In genomic region chr9:125646222-125647100, GRCh38 we compare ENCODE assay signal across 8 cellular contexts.
DNase-seq lines count a peak whose midpoint lies in the region; ATAC-seq and TF ChIP-seq lines count a peak whose summit lies in the region.

No MANE protein-coding gene starts in this region.

- H3K27ac ChIP-seq in brain microvascular endothelial cell = peak overlapping the region; percentile 40

- no peak for ATAC-seq in GM18909 (IDR thresholded peaks at IDR 0.05; ENCODE audit: poor library complexity, unreplicated experiment)

- H3K4me3 ChIP-seq in GM12864 (ENCODE audit: low read depth, low read length) (peak overlapping the region; percentile 20; the same call in 1 of the 2 replicates), brain microvascular endothelial cell (ENCODE audit: low read depth, low read length) (no peak overlapping the region)

- H3K27me3 ChIP-seq in brain microvascular endothelial cell (replicated peaks) = no peaks in the 10 kb centered on the region

- H3K27ac Mint-ChIP-seq in IgD-negative memory B cell = peak overlapping the region; percentile 88 to 97 (median 91)
- H3K27ac Mint-ChIP-seq in neural crest cell (ENCODE audit: unreplicated experiment) = peak overlapping the region; percentile 22

- no peak for DNase-seq in GM12864 (ENCODE audit: low read depth)
- DNase-seq in brain microvascular endothelial cell = no peak
- no peak for DNase-seq in neural crest cell (ENCODE audit: low read depth, low spot score)
- DNase-seq in HuH-7.5 (ENCODE audit: low spot score) = no peak
- DNase-seq in NCI-H1092 treated with DMSO at 0.1 percent for 48 hours (lab: John Stamatoyannopoulos, UW) = no peak
- DNase-seq in hippocampal formation (lab: John Stamatoyannopoulos, UW) = no peak

- in situ Hi-C loops in brain microvascular endothelial cell (cut with HindIII; ENCODE audit: low pct_ligation_motif_present, low sequenced_read_pairs) = no loop called here

- H3K9me3 Mint-ChIP-seq in IgD-negative memory B cell (no peaks in the 10 kb centered on the region), neural crest cell (no peaks in the 10 kb centered on the region)

- no peaks in the 10 kb centered on the region for H3K36me3 ChIP-seq in brain microvascular endothelial cell (replicated peaks)

- H3K27me3 Mint-ChIP-seq in IgD-negative memory B cell = no peaks in the 10 kb centered on the region
- no peaks in the 10 kb centered on the region for H3K27me3 Mint-ChIP-seq in neural crest cell (ENCODE audit: low read depth)

- TF ChIP-seq CTCF in GM12864 (IDR thresholded peaks at IDR 0.05; ENCODE audit: low read depth, low read length, missing control alignments) (no peak), brain microvascular endothelial cell (IDR thresholded peaks at IDR 0.05; ENCODE audit: low read depth, low read length, missing control alignments) (no peak), neural crest cell (conservative IDR thresholded peaks at IDR 0.05) (no peak)

- H3K36me3 Mint-ChIP-seq in IgD-negative memory B cell = peaks cover 1% of the 10 kb centered on the region
- peaks cover 3% of the 10 kb centered on the region for H3K36me3 Mint-ChIP-seq in neural crest cell (ENCODE audit: low read depth)

- H3K4me1 Mint-ChIP-seq in IgD-negative memory B cell (peaks cover 38 to 63% (median 54%) of the 10 kb centered on the region in 3 donors), neural crest cell (peaks cover 41% of the 10 kb centered on the region)

- H3K4me3 Mint-ChIP-seq in IgD-negative memory B cell (peak overlapping the region; percentile 75 to 87 (median 85)), neural crest cell (no peak overlapping the region)
